In genomic region chr6:91667596-91667995, GRCh38 we compare ENCODE assay signal across 25 cellular contexts.
"Had no signal": no experiment of that assay in that cellular context is flagged by ENCODE, and none has a peak within 500 bp of the region (broad histone marks: within the 10 kb centered on the region; RNA-seq: fewer than 3 reads in every experiment).

No MANE protein-coding gene starts in this region.

- DNase-seq: activated CD4-positive, alpha-beta memory T cell treated with anti-CD3 and anti-CD28 coated beads, Interleukin-2, amount 10 ng/mL, durations not matched to agents 7 days and 5 days; activated CD4-positive, alpha-beta T cell treated with anti-CD3 and anti-CD28 coated beads for 36 hours; activated CD4-positive, alpha-beta T cell treated with anti-CD3 and anti-CD28 coated beads, Interleukin-2, amount 10 ng/mL, durations not matched to agents 7 days and 5 days; activated CD4-positive, alpha-beta T cell treated with anti-CD3 and anti-CD28 coated beads, Interleukin-2, amount 50 U/mL, for 4 hours; activated CD4-positive, CD25-positive, alpha-beta regulatory T cell; activated CD4-positive, CD25-positive, alpha-beta regulatory T cell treated with anti-CD3 and anti-CD28 coated beads, Interleukin-2, amount 50 U/mL, for 72 hours; activated CD8-positive, alpha-beta memory T cell treated with anti-CD3 and anti-CD28 coated beads, Interleukin-2, amount 50 U/mL, for 48 hours; activated gamma-delta T cell; activated naive CD4-positive, alpha-beta T cell; activated naive CD4-positive, alpha-beta T cell treated with anti-CD3 and anti-CD28 coated beads, Interleukin-2, amount 10 ng/mL, durations not matched to agents 7 days and 5 days; activated naive CD8-positive, alpha-beta T cell treated with anti-CD3 and anti-CD28 coated beads, Interleukin-2, amount 10 ng/mL, durations not matched to agents 7 days and 5 days; activated T-cell treated with anti-CD3 and anti-CD28 coated beads for 4 hours; activated T-cell treated with anti-CD3 and anti-CD28 coated beads, Interleukin-2, amount 50 U/mL, for 24 hours; activated T-cell treated with anti-CD3 and anti-CD28 coated beads, Interleukin-2, amount 50 U/mL, for 72 hours; central memory CD4-positive, alpha-beta T cell; cortex of kidney; dermis blood vessel endothelial cell; effector CD4-positive, alpha-beta T cell; effector memory CD8-positive, alpha-beta T cell; erythroblast; foreskin keratinocyte; gastrocnemius medialis; heart right ventricle; T-helper 2 cell had no signal

- ATAC-seq: activated CD4-positive, alpha-beta T cell treated with anti-CD3 and anti-CD28 coated beads for 36 hours; activated naive CD4-positive, alpha-beta T cell treated with anti-CD3 and anti-CD28 coated beads, Interleukin-2, amount 50 U/mL, for 72 hours; activated T-cell treated with anti-CD3 and anti-CD28 coated beads, Interleukin-2, amount 50 U/mL, for 72 hours; effector memory CD8-positive, alpha-beta T cell; foreskin keratinocyte; gastrocnemius medialis; heart right ventricle had no signal
